Comparison of ENCODE assay signal across 9 cellular contexts in the genomic region with DNA sequence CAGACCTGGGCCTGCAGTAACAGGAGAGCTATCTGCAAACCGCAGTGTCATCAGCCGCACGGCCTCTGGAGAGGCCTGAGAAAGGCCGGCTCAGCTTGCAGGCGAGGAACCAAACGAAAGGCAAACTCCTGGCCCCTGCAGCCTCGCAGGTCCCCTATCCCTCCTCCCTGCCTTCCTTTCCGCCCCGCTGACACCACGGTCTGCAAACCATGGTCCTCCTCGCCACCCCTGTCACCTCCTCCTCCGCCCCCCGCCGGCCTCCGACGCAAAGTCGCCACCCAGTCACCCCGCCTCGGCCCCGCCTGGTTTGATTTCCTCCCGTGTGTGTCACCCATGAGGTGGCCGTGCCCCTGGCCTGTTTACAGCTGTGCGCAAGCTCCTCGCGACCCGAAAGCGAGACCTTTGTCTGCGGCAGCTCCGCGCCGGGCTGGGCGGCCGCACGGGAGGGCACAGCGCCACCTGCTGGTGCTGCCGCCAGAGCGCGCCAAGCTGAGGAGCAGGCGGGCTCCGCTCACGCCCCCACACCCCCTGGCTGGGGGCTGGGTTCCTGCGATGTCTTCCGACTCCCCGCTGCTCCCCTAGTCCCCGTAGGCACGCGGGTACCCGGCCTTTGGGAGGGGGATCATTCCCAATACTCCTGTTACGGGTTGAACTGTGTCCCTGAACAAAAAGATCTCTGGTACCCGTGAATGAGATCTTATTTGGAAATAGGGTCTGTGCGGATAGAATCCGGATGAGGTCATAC. TPM values are rescaled to one million over a fixed set of nuclear protein-coding genes. Genes with fewer than 3 reads are reported as not detected.
DNase-seq lines count a peak whose midpoint lies in the region; ATAC-seq and TF ChIP-seq lines count a peak whose summit lies in the region.
"Had no signal": no experiment of that assay in that cellular context is flagged by ENCODE, and none has a peak within 500 bp of the region (broad histone marks: within the 10 kb centered on the region; RNA-seq: fewer than 3 reads in every experiment).

No MANE protein-coding gene starts in this region.

- H3K4me3 ChIP-seq in CD8-positive, alpha-beta memory T cell (ENCODE audit: low read length), result peak overlapping the region; percentile 22
- H3K4me3 ChIP-seq in SK-N-MC (peak overlapping the region; percentile 83), upper lobe of left lung (peak overlapping the region; percentile 9 to 49 (median 36))

- peaks cover 66% of the 10 kb centered on the region for H3K4me1 ChIP-seq in CD8-positive, alpha-beta memory T cell (ENCODE audit: insufficient read depth, low read length)
- peaks cover 49 to 73% (median 65%) of the 10 kb centered on the region in 4 donors for H3K4me1 ChIP-seq in upper lobe of left lung

- CTCF ChIA-PET in CD8-positive, alpha-beta memory T cell (lab: Charles Lee), result interaction anchor here (0.6 to 11.8 kb wide), 40 partner anchors 10 to 243 kb away, joined by 3 to 521 read pairs (median 4); partner anchors contain the start of genes GFI1B, GTF3C5 and RALGDS
- CTCF ChIA-PET in activated naive CD4-positive, alpha-beta T cell treated with anti-CD3 and anti-CD28 coated beads for 36 hours (lab: Charles Lee), result interaction anchor here (0.6 to 5.7 kb wide), 29 partner anchors 10 to 342 kb away, joined by 3 to 85 read pairs (median 5); partner anchors contain the start of genes GTF3C5 and RALGDS

- H3K4me1 Mint-ChIP-seq in CD8-positive, alpha-beta memory T cell, result peaks cover 63 to 84% (median 64%) of the 10 kb centered on the region in 3 donors
- peaks cover 59% of the 10 kb centered on the region for H3K4me1 Mint-ChIP-seq in activated naive CD4-positive, alpha-beta T cell treated with anti-CD3 and anti-CD28 coated beads for 36 hours (ENCODE audit: low read depth)

- WGBS in upper lobe of left lung, 2 donors, result 8 to 16% methylated on average over 4 to 46 of the region's 52 CpGs

- H3K9ac ChIP-seq in SK-N-MC (ENCODE audit: insufficient read length), result peak overlapping the region; percentile 82

- H3K27me3 ChIP-seq in CD8-positive, alpha-beta memory T cell (ENCODE audit: insufficient read depth, low read length, poor library complexity, severe bottlenecking), result no peaks in the 10 kb centered on the region
- no peaks in the 10 kb centered on the region for H3K27me3 ChIP-seq in upper lobe of left lung

- H3K27ac ChIP-seq in CD8-positive, alpha-beta memory T cell (ENCODE audit: low read depth, low read length), result peak overlapping the region; percentile 85
- H3K27ac ChIP-seq in SK-N-MC, result no peak overlapping the region
- H3K27ac ChIP-seq in upper lobe of left lung, result peak overlapping the region; percentile 41 to 76 (median 74)
- H3K27ac ChIP-seq: epithelial cell of prostate had no signal

- no peaks in the 10 kb centered on the region for H3K36me3 ChIP-seq in CD8-positive, alpha-beta memory T cell (ENCODE audit: insufficient read depth, low read length)
- H3K36me3 ChIP-seq in SK-N-MC (ENCODE audit: insufficient read depth, low read length) (no peaks in the 10 kb centered on the region), upper lobe of left lung (no peaks in the 10 kb centered on the region)

- intact Hi-C loops in activated naive CD4-positive, alpha-beta T cell treated with anti-CD3 and anti-CD28 coated beads for 36 hours (cut with micrococcal nuclease), result loop anchor here (1.0 to 10.0 kb wide), 5 partner anchors 10 to 920 kb away; partner anchors contain the start of genes BRD3, GTF3C5 and RALGDS
- intact Hi-C loops in Right ventricle myocardium inferior (cut with DNase I) (loop anchor here (1.0 to 2.0 kb wide), 2 partner anchors 24 to 41 kb away; partner anchors contain the start of gene RALGDS), posterior cingulate gyrus (cut with DNase I) (loop anchor here (1.0 kb wide), 1 partner anchor 41 kb away; no protein-coding TSS in a partner anchor)

- H3K27me3 Mint-ChIP-seq in CD8-positive, alpha-beta memory T cell, result no peaks in the 10 kb centered on the region
- no peaks in the 10 kb centered on the region for H3K27me3 Mint-ChIP-seq in activated naive CD4-positive, alpha-beta T cell treated with anti-CD3 and anti-CD28 coated beads for 36 hours (ENCODE audit: low read depth)

- peak overlapping the region; percentile 79 to 89 (median 81) for H3K4me3 Mint-ChIP-seq in CD8-positive, alpha-beta memory T cell
- H3K4me3 Mint-ChIP-seq in activated naive CD4-positive, alpha-beta T cell treated with anti-CD3 and anti-CD28 coated beads for 36 hours, result peak overlapping the region; percentile 57

- no peaks in the 10 kb centered on the region for H3K9me3 Mint-ChIP-seq in CD8-positive, alpha-beta memory T cell
- H3K9me3 Mint-ChIP-seq in activated naive CD4-positive, alpha-beta T cell treated with anti-CD3 and anti-CD28 coated beads for 36 hours, result no peaks in the 10 kb centered on the region

- ATAC-seq in GM19467 (IDR thresholded peaks at IDR 0.05; ENCODE audit: unreplicated experiment) (peak; percentile 43), Right ventricle myocardium inferior (peak; percentile 13), upper lobe of left lung (ENCODE audit: low FRiP score in 2 of 2) (peak; percentile 63 to 75)

- peak; percentile 78 for TF ChIP-seq RAD21 in Ishikawa (IDR thresholded peaks at IDR 0.05; ENCODE audit: low read depth)

- peak; percentile 97 to 100 (median 100) for TF ChIP-seq CTCF in upper lobe of left lung (IDR thresholded peaks at IDR 0.05)

- peak; percentile 91 to 99 (median 94) for DNase-seq in CD8-positive, alpha-beta memory T cell
- DNase-seq in SK-N-MC (ENCODE audit: low read depth, low spot score) (no peak), Right ventricle myocardium inferior (ENCODE audit: missing footprints) (peak; percentile 86), posterior cingulate gyrus (peak; percentile 58 to 97 (median 80)), upper lobe of left lung (peak; percentile 91 to 95)
- DNase-seq in activated naive CD4-positive, alpha-beta T cell treated with anti-CD3 and anti-CD28 coated beads for 36 hours, result peak; percentile 96

- POLR2A ChIA-PET in CD8-positive, alpha-beta memory T cell (lab: Charles Lee), result interaction anchor here (0.7 to 2.9 kb wide), 14 partner anchors 10 to 114 kb away, joined by 3 to 67 read pairs (median 5); partner anchors contain the start of genes GTF3C5 and RALGDS

- peaks cover 0 to 15% (median 0%) of the 10 kb centered on the region in 3 donors for H3K36me3 Mint-ChIP-seq in CD8-positive, alpha-beta memory T cell
- H3K36me3 Mint-ChIP-seq in activated naive CD4-positive, alpha-beta T cell treated with anti-CD3 and anti-CD28 coated beads for 36 hours (ENCODE audit: low read depth), result no peaks in the 10 kb centered on the region

- no peaks in the 10 kb centered on the region for H3K9me3 ChIP-seq in CD8-positive, alpha-beta memory T cell (ENCODE audit: low read length)
- H3K9me3 ChIP-seq in SK-N-MC (ENCODE audit: low read depth, low read length), result no peaks in the 10 kb centered on the region
- no peaks in the 10 kb centered on the region for H3K9me3 ChIP-seq in upper lobe of left lung

- H3K27ac Mint-ChIP-seq in CD8-positive, alpha-beta memory T cell, result peak overlapping the region; percentile 91 to 100 (median 98)
- peak overlapping the region; percentile 65 for H3K27ac Mint-ChIP-seq in activated naive CD4-positive, alpha-beta T cell treated with anti-CD3 and anti-CD28 coated beads for 36 hours

- peak in 2 of 4 donors; percentile 36 to 44 for TF ChIP-seq POLR2A in upper lobe of left lung (IDR thresholded peaks at IDR 0.05)

- TF ChIP-seq EP300 in Ishikawa (IDR thresholded peaks at IDR 0.05; ENCODE audit: borderline replicate concordance) (no peak), upper lobe of left lung (IDR thresholded peaks at IDR 0.05) (peak in 1 of 4 donors; percentile 23)

TF ChIP-seq in Ishikawa, 13 proteins besides CTCF, POLR2A, EP300 and RAD21 (continues in another document):
- TF ChIP-seq CEBPB (IDR thresholded peaks at IDR 0.05) (no peak), FOXM1 (IDR thresholded peaks at IDR 0.05; ENCODE audit: borderline replicate concordance, low read depth) (no peak), MAX (IDR thresholded peaks at IDR 0.05) (peak; percentile 57; the same call in 1 of the 2 replicates), TEAD4 (IDR thresholded peaks at IDR 0.05) (no peak), EGR1 (IDR thresholded peaks at IDR 0.05) (peak; percentile 64), TAF1 (IDR thresholded peaks at IDR 0.05; ENCODE audit: low read depth) (no peak)

RNA-seq across cellular contexts. Expression of gene GBGT1, which starts 19.4 kb away (rescaled TPM):
- total RNA-seq in CD8-positive, alpha-beta memory T cell, result 1 to 10 TPM; 1.8 to 2.6 TPM
- polyA plus RNA-seq in CD8-positive, alpha-beta memory T cell, result not detected
- total RNA-seq in activated naive CD4-positive, alpha-beta T cell treated with anti-CD3 and anti-CD28 coated beads for 36 hours, result 1 to 10 TPM; 3.9 to 4.7 TPM
- 8.2 TPM for total RNA-seq in Right ventricle myocardium inferior
- total RNA-seq in upper lobe of left lung, result 10 to 100 TPM in 5 of 6 donors, 1 to 10 TPM in 1; 9.1 to 71.2 (median 36.0) TPM

RNA-seq across cellular contexts. Expression of gene RALGDS, which starts 23.3 kb away (rescaled TPM):
- 10 to 100 TPM; 59.1 to 67.8 TPM for total RNA-seq in CD8-positive, alpha-beta memory T cell
- polyA plus RNA-seq in CD8-positive, alpha-beta memory T cell, result 78.0 TPM
- total RNA-seq in activated naive CD4-positive, alpha-beta T cell treated with anti-CD3 and anti-CD28 coated beads for 36 hours, result 10 to 100 TPM; 29.5 to 32.5 TPM
- total RNA-seq in Right ventricle myocardium inferior (33.7 TPM), upper lobe of left lung (100 to 1,000 TPM in 3 of 6 donors, 10 to 100 TPM in 3; 57.1 to 117 (median 88.9) TPM)

Comparison
In these comparisons a context has a peak if more than half of its experiments do, and no peak if none do; other contexts are left out.
1. H3K4me3 ChIP-seq: peak in every context shown above with its lines; median percentile 83 in SK-N-MC; 36 in upper lobe of left lung; 22 in CD8-positive, alpha-beta memory T cell.
2. ATAC-seq: peak in every context shown above with its lines; median percentile 69 in upper lobe of left lung; 43 in GM19467; 13 in Right ventricle myocardium inferior.